Comparison of ENCODE assay signal across 10 cellular contexts in genomic region chr1:5506634-5507033, GRCh38.
"Had no signal": no experiment of that assay in that cellular context is flagged by ENCODE, and none has a peak within 500 bp of the region (broad histone marks: within the 10 kb centered on the region; RNA-seq: fewer than 3 reads in every experiment).

No MANE protein-coding gene starts in this region.

- FAIRE-seq: HTR-8/SVneo, K562 had no signal

- H3K9me3 Mint-ChIP-seq: GM23338 had no signal

- H3K4me3 ChIP-seq: GM23338, HAP-1, K562 had no signal

- H3K9me3 ChIP-seq: HAP-1 had no signal

- H3K4me3 Mint-ChIP-seq: GM23338, HFFc6 had no signal

- ATAC-seq: GM23338, HCT116, K562 had no signal

- H3K4me2 ChIP-seq: GM23338 had no signal

- H3K27ac Mint-ChIP-seq: GM23338, HFFc6 had no signal

- DNase-seq: H7, HFFc6, IMR-90, KG1 had no signal

- H3K36me3 ChIP-seq: HAP-1 had no signal

- H2AFZ ChIP-seq: GM23338 had no signal

- H3K4me1 ChIP-seq: HAP-1 had no signal

- H3K27ac ChIP-seq: HL-60 had no signal
